ENCODE assay signal across 16 cellular contexts in the genomic region with DNA sequence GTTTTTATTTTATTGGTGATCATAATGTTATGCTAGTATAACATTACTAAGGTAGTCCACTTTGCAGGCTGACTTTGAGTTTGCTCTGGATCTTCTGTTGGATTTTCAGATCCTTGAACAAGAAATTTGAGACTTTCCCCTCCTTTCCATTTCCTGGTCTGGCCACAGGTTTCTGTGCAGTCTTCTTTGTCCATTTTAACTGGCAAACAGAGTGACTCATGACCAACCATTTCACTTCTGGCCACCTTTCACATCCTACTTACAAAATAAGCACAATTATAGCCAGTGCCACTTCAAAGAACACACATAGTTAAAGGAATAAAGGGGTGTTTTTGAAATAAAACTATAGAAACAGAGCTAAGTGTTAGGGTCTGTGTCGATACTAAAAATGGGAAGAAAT. TPM values are rescaled to one million over a fixed set of nuclear protein-coding genes. Genes with fewer than 3 reads are reported as not detected.
DNase-seq lines count a peak whose midpoint lies in the region; ATAC-seq and TF ChIP-seq lines count a peak whose summit lies in the region.
"Had no signal": no experiment of that assay in that cellular context is flagged by ENCODE, and none has a peak within 500 bp of the region (broad histone marks: within the 10 kb centered on the region; RNA-seq: fewer than 3 reads in every experiment).

No MANE protein-coding gene starts in this region.

- no peaks in the 10 kb centered on the region for H3K36me3 Mint-ChIP-seq in naive thymus-derived CD4-positive, alpha-beta T cell

- CTCF ChIA-PET in naive thymus-derived CD4-positive, alpha-beta T cell (lab: Charles Lee): no interaction called here

- ATAC-seq in HG03432 (IDR thresholded peaks at IDR 0.05; ENCODE audit: unreplicated experiment) (peak; percentile 49), right lobe of liver (no peak)
- ATAC-seq in naive thymus-derived CD4-positive, alpha-beta T cell: no peak
- ATAC-seq: Panc1 had no signal

- DNase-seq in COLO668 (lab: John Stamatoyannopoulos, UW; ENCODE audit: unreplicated experiment) (peak; percentile 39), SJCRH30 (peak; percentile 9 to 53), foreskin fibroblast (peak; percentile 44 to 74), AG20443 (ENCODE audit: low spot score) (no peak), right lobe of liver (no peak), nucleus accumbens (lab: John Stamatoyannopoulos, UW) (no peak)
- DNase-seq in naive thymus-derived CD4-positive, alpha-beta T cell: no peak
- DNase-seq: AML-193; IMR-90; midbrain; stimulated activated CD4-positive, alpha-beta T cell treated with anti-CD3 and anti-CD28 coated beads, Interleukin-4, amount 100 ng/mL, for 1 hour; stimulated activated naive CD4-positive, alpha-beta T cell treated with Interleukin-2 at 50 U/mL for 16 hours had no signal

- POLR2A ChIA-PET in naive thymus-derived CD4-positive, alpha-beta T cell (lab: Charles Lee): no interaction called here

- TF ChIP-seq CTCF in foreskin fibroblast (IDR thresholded peaks at IDR 0.05; ENCODE audit: low read depth, low read length): no peak
- TF ChIP-seq CTCF in right lobe of liver (IDR thresholded peaks at IDR 0.05): no peak

- no peaks in the 10 kb centered on the region for H3K4me1 Mint-ChIP-seq in naive thymus-derived CD4-positive, alpha-beta T cell
- H3K4me1 Mint-ChIP-seq: central memory CD8-positive, alpha-beta T cell had no signal

- H3K4me3 ChIP-seq in SJCRH30 (no peak overlapping the region), foreskin fibroblast (ENCODE audit: low read depth in 1 of 2, low read length in 2 of 2) (no peak overlapping the region), right lobe of liver (no peak overlapping the region)
- no peak overlapping the region for H3K4me3 ChIP-seq in naive thymus-derived CD4-positive, alpha-beta T cell (ENCODE audit: low read length)

- H3K27me3 Mint-ChIP-seq in naive thymus-derived CD4-positive, alpha-beta T cell: peaks cover 0 to 4% (median 3%) of the 10 kb centered on the region in 5 donors
- H3K27me3 Mint-ChIP-seq: central memory CD8-positive, alpha-beta T cell; progenitor cell of endocrine pancreas had no signal

- peaks cover 0 to 4% (median 0%) of the 10 kb centered on the region in 11 donors for H3K9me3 Mint-ChIP-seq in naive thymus-derived CD4-positive, alpha-beta T cell
- H3K9me3 Mint-ChIP-seq: central memory CD8-positive, alpha-beta T cell had no signal

- H3K4me3 Mint-ChIP-seq in naive thymus-derived CD4-positive, alpha-beta T cell: no peak overlapping the region
- H3K4me3 Mint-ChIP-seq: central memory CD8-positive, alpha-beta T cell had no signal

- H3K36me3 ChIP-seq in SJCRH30 (no peaks in the 10 kb centered on the region), right lobe of liver (no peaks in the 10 kb centered on the region)
- H3K36me3 ChIP-seq in naive thymus-derived CD4-positive, alpha-beta T cell (ENCODE audit: control insufficient read depth in 2 of 3, insufficient read depth in 3 of 3, low read length in 3 of 3): no peaks in the 10 kb centered on the region

- no peaks in the 10 kb centered on the region for H3K27me3 ChIP-seq in SJCRH30
- no peaks in the 10 kb centered on the region for H3K27me3 ChIP-seq in right lobe of liver
- no peaks in the 10 kb centered on the region for H3K27me3 ChIP-seq in naive thymus-derived CD4-positive, alpha-beta T cell (ENCODE audit: control insufficient read depth in 2 of 2, insufficient read depth in 2 of 2, low read length in 2 of 2)

- H3K4me1 ChIP-seq in SJCRH30 (peaks cover 8% of the 10 kb centered on the region), right lobe of liver (no peaks in the 10 kb centered on the region)
- H3K4me1 ChIP-seq in naive thymus-derived CD4-positive, alpha-beta T cell (ENCODE audit: control insufficient read depth in 2 of 2, insufficient read depth in 2 of 2, low read length in 2 of 2): no peaks in the 10 kb centered on the region

- no peak overlapping the region for H3K27ac Mint-ChIP-seq in naive thymus-derived CD4-positive, alpha-beta T cell
- H3K27ac Mint-ChIP-seq: progenitor cell of endocrine pancreas had no signal

- intact Hi-C loops in right lobe of liver (cut with DNase I): no loop called here
- intact Hi-C loops in naive thymus-derived CD4-positive, alpha-beta T cell (cut with micrococcal nuclease): no loop called here

- no peaks in the 10 kb centered on the region for H3K9me3 ChIP-seq in SJCRH30 (replicated peaks)
- H3K9me3 ChIP-seq in right lobe of liver: no peaks in the 10 kb centered on the region
- no peaks in the 10 kb centered on the region for H3K9me3 ChIP-seq in naive thymus-derived CD4-positive, alpha-beta T cell (ENCODE audit: control insufficient read depth in 2 of 3, low read length in 3 of 3)

- WGBS in right lobe of liver (ENCODE audit: insufficient coverage, low coverage, low lambda C conversion rate, missing lambda C conversion rate): 83% methylated on average over 1 of the region's 1 CpG

- TF ChIP-seq POLR2A in right lobe of liver (IDR thresholded peaks at IDR 0.05): no peak

- no peak overlapping the region for H3K27ac ChIP-seq in SJCRH30
- no peak overlapping the region for H3K27ac ChIP-seq in right lobe of liver
- H3K27ac ChIP-seq in naive thymus-derived CD4-positive, alpha-beta T cell (ENCODE audit: low read depth, low read length): no peak overlapping the region

RNA-seq across cellular contexts. Expression of a gene that starts 8.4 kb away (rescaled TPM):
- total RNA-seq in SJCRH30 (2014; rRNA removed; shearing (Covaris generic)): 115 and 128 TPM in 2 replicates
- total RNA-seq in right lobe of liver: 1 to 10 TPM in 5 of 6 experiments, under 1 TPM in 1; 0.61 to 1.7 (median 1.1) TPM
- 1 to 10 TPM in 2 of 5 experiments, not detected in 3; 1.1 to 2.0 TPM for total RNA-seq in naive thymus-derived CD4-positive, alpha-beta T cell
- polyA plus RNA-seq in naive thymus-derived CD4-positive, alpha-beta T cell: not detected

Comparison
In these comparisons a context has a peak if more than half of its experiments do, and no peak if none do; other contexts are left out.
1. DNase-seq: peak in COLO668 (single experiment), SJCRH30 (2 of 2) and foreskin fibroblast (2 of 2); none in AG20443 (single experiment), right lobe of liver (0 of 3), naive thymus-derived CD4-positive, alpha-beta T cell (0 of 9) and nucleus accumbens (0 of 56).
2. RNA of a gene that starts 8.4 kb away (total RNA-seq): 115 to 128 TPM in SJCRH30; 0.61 to 1.7 TPM in right lobe of liver and 1.1 to 2.0 TPM in naive thymus-derived CD4-positive, alpha-beta T cell; every median in the first group is over 10 times any median in the second.